15 cellular contexts compared by ENCODE assay signal in genomic region chr14:19487690-19488089, GRCh38. TPM values are rescaled to one million over a fixed set of nuclear protein-coding genes. Genes with fewer than 3 reads are reported as not detected.
"Had no signal": no experiment of that assay in that cellular context is flagged by ENCODE, and none has a peak within 500 bp of the region (broad histone marks: within the 10 kb centered on the region; RNA-seq: fewer than 3 reads in every experiment).

No MANE protein-coding gene starts in this region.

RNA-seq across cellular contexts. Expression of gene POTEG, which starts 53.5 kb away (rescaled TPM):
- total RNA-seq: activated CD4-positive, alpha-beta memory T cell treated with anti-CD3 and anti-CD28 coated beads, Interleukin-2, amount 10 ng/mL, durations not matched to agents 7 days and 5 days; activated CD4-positive, alpha-beta T cell treated with anti-CD3 and anti-CD28 coated beads, Interleukin-2, amount 10 ng/mL, durations not matched to agents 7 days and 5 days; activated naive CD4-positive, alpha-beta T cell treated with anti-CD3 and anti-CD28 coated beads, Interleukin-2, amount 50 U/mL, for 72 hours; activated naive CD8-positive, alpha-beta T cell treated with anti-CD3 and anti-CD28 coated beads, Interleukin-2, amount 10 ng/mL, durations not matched to agents 7 days and 5 days; activated T-cell treated with anti-CD3 and anti-CD28 coated beads, Interleukin-2, amount 50 U/mL, for 72 hours; body of pancreas; chondrocyte; dermis blood vessel endothelial cell; esophagus squamous epithelium; fibroblast of lung; fibroblast of villous mesenchyme; T-cell; T-helper 2 cell treated with Interferon-gamma antibody and Interleukin-4, amounts not matched to agents 100 ng/mL and 5 ng/mL, for 36 hours; WTC11 had no signal
- polyA plus RNA-seq: adipose tissue, fibroblast of lung had no signal
